In genomic region chr1:205749826-205750682, GRCh38 we compare ENCODE assay signal across 8 cellular contexts.
A peak's percentile ranks its signal among the peaks of the same experiment; 100 is the strongest.
DNase-seq lines count a peak whose midpoint lies in the region; ATAC-seq and TF ChIP-seq lines count a peak whose summit lies in the region.

NUCKS1 (minus strand) TSS chr1:205750182; CDS start chr1:205749973, 209 bp downstream.

- peaks cover 32% of the 10 kb centered on the region for H3K4me1 Mint-ChIP-seq in central memory CD8-positive, alpha-beta T cell

- TF ChIP-seq CTCF in AG09309 (IDR thresholded peaks at IDR 0.05; ENCODE audit: control insufficient read depth, insufficient read depth, low read depth, low read length, missing control alignments) = peak; percentile 7

- H3K36me3 Mint-ChIP-seq in central memory CD8-positive, alpha-beta T cell (ENCODE audit: insufficient read depth) = peaks cover 31% of the 10 kb centered on the region

- H3K4me3 ChIP-seq in AG09309 (ENCODE audit: control insufficient read depth, low read depth, low read length) = peak within 1 kb of the TSS; percentile 80

- H3K9me3 Mint-ChIP-seq in central memory CD8-positive, alpha-beta T cell = no peaks in the 10 kb centered on the region

- ATAC-seq in GM19025 (IDR thresholded peaks at IDR 0.05; ENCODE audit: low read depth, unreplicated experiment) = peak; percentile 64
- peak; percentile 71 for ATAC-seq in HG03342 (IDR thresholded peaks at IDR 0.05; ENCODE audit: unreplicated experiment)
- peak; percentile 87 for ATAC-seq in central memory CD8-positive, alpha-beta T cell (replicated peaks; ENCODE audit: extremely low read depth, poor library complexity, severe bottlenecking)

- no peaks in the 10 kb centered on the region for H3K27me3 Mint-ChIP-seq in central memory CD8-positive, alpha-beta T cell

- peak within 1 kb of the TSS; percentile 98 for H3K4me3 Mint-ChIP-seq in central memory CD8-positive, alpha-beta T cell

- peak; percentile 98 for DNase-seq in AG09309 (ENCODE audit: low read depth)
- DNase-seq in NCI-H446 (lab: John Stamatoyannopoulos, UW) = peak; percentile 98 to 100
- peak; percentile 94 for DNase-seq in activated CD4-positive, CD25-positive, alpha-beta regulatory T cell treated with anti-CD3 and anti-CD28 coated beads, Interleukin-2, amount 50 U/mL, for 16 hours (ENCODE audit: low read depth, low spot score)
- peak; percentile 93 to 98 for DNase-seq in central memory CD8-positive, alpha-beta T cell (ENCODE audit: low spot score in 2 of 2)
- peak; percentile 100 for DNase-seq in iris pigment epithelial cell (ENCODE audit: low read depth)
- DNase-seq in stimulated activated CD4-positive, alpha-beta T cell treated with anti-CD3 and anti-CD28 coated beads, Interleukin-12 subunit alpha, Interleukin-12 subunit beta, amount 100 ng/mL, for 24 hours (ENCODE audit: low read depth in 2 of 2) = peak; percentile 90 to 95

- H3K27ac Mint-ChIP-seq in central memory CD8-positive, alpha-beta T cell (ENCODE audit: low read depth) = peak within 1 kb of the TSS; percentile 99

Comparison
In these comparisons a context has a peak if more than half of its experiments do, and no peak if none do; other contexts are left out.
1. Peak in every context shown above with its lines: DNase-seq, ATAC-seq and H3K4me3 ChIP-seq.